In the genomic region with DNA sequence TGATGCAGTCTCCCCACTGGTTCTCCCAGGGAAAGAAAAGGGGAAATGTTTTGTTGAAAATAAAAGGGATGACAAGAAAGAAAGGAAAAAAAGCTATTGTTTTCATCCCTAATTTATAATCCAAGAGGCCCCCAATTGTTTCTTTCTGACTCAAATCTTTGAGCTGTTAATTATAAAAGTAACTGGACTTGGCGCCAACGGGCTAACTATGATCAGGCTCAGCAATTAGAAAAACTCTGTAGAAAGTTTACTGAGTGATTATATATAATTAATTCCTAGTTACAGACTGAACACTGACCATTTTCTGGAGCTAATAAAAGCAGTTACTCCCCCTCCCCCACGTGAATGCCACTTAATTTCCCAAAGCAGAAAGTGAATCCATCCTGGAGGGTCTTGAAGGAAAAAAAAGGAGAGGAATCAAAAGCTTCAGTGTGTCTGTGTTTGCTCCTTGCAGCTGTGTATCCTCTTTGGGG, we compare ENCODE assay signal across 9 cellular contexts. TPM values are rescaled to one million over a fixed set of nuclear protein-coding genes. Genes with fewer than 3 reads are reported as not detected.
DNase-seq lines count a peak whose midpoint lies in the region; ATAC-seq and TF ChIP-seq lines count a peak whose summit lies in the region.
"Had no signal": no experiment of that assay in that cellular context is flagged by ENCODE, and none has a peak within 500 bp of the region (broad histone marks: within the 10 kb centered on the region; RNA-seq: fewer than 3 reads in every experiment).

No MANE protein-coding gene starts in this region.

- TF ChIP-seq CTCF in CD14-positive monocyte (IDR thresholded peaks at IDR 0.05) (no peak), coronary artery (IDR thresholded peaks at IDR 0.05) (no peak)

- H3K27ac Mint-ChIP-seq in CD14-positive monocyte, result peak overlapping the region in 6 of 7 donors; percentile 67 to 98 (median 96)
- H3K27ac Mint-ChIP-seq in natural killer cell treated with Interleukin-12 subunit alpha and Interleukin-12 subunit beta and Interleukin-15 and Interleukin-18, amount 100 ng/mL, for 72 hours, result peak overlapping the region in 1 of 2 donors; percentile 99
- H3K27ac Mint-ChIP-seq: IgD-negative memory B cell had no signal

- H3K36me3 Mint-ChIP-seq in CD14-positive monocyte, result no peaks in the 10 kb centered on the region
- peaks cover 14% of the 10 kb centered on the region for H3K36me3 Mint-ChIP-seq in natural killer cell treated with Interleukin-12 subunit alpha and Interleukin-12 subunit beta and Interleukin-15 and Interleukin-18, amount 100 ng/mL, for 72 hours

- peak overlapping the region; percentile 58 for H3K4me3 ChIP-seq in coronary artery

- H3K9me3 Mint-ChIP-seq in CD14-positive monocyte, result peaks cover 0 to 2% (median 0%) of the 10 kb centered on the region in 7 donors
- H3K9me3 Mint-ChIP-seq in natural killer cell treated with Interleukin-12 subunit alpha and Interleukin-12 subunit beta and Interleukin-15 and Interleukin-18, amount 100 ng/mL, for 72 hours, result no peaks in the 10 kb centered on the region
- H3K9me3 Mint-ChIP-seq: IgD-negative memory B cell had no signal

- no peak for ATAC-seq in natural killer cell treated with Interleukin-12 subunit alpha and Interleukin-12 subunit beta and Interleukin-15 and Interleukin-18, amount 100 ng/mL, for 72 hours
- no peak for ATAC-seq in GM21360 (IDR thresholded peaks at IDR 0.05; ENCODE audit: unreplicated experiment)
- no peak for ATAC-seq in sciatic nerve

- peaks cover 25% of the 10 kb centered on the region for H3K4me1 Mint-ChIP-seq in CD14-positive monocyte
- H3K4me1 Mint-ChIP-seq in natural killer cell treated with Interleukin-12 subunit alpha and Interleukin-12 subunit beta and Interleukin-15 and Interleukin-18, amount 100 ng/mL, for 72 hours (ENCODE audit: low read depth in 2 of 2), result peaks cover 44 to 57% of the 10 kb centered on the region in 2 donors

- no peak for DNase-seq in CD14-positive monocyte (ENCODE audit: low spot score)
- DNase-seq in NCI-H1417 (lab: John Stamatoyannopoulos, UW), result peak in 2 of 3 experiments; percentile 70 to 87
- DNase-seq in coronary artery (ENCODE audit: low spot score), result no peak
- no peak for DNase-seq in natural killer cell treated with Interleukin-12 subunit alpha and Interleukin-12 subunit beta and Interleukin-15 and Interleukin-18, amount 100 ng/mL, for 72 hours (ENCODE audit: low spot score)
- no peak for DNase-seq in pons (ENCODE audit: low spot score)
- DNase-seq in sciatic nerve (ENCODE audit: low spot score), result no peak
- DNase-seq in NK-92 (lab: John Stamatoyannopoulos, UW; ENCODE audit: unreplicated experiment), result no peak

- peak overlapping the region; percentile 95 to 97 for H3K27ac ChIP-seq in coronary artery

- intact Hi-C loops in CD14-positive monocyte (cut with micrococcal nuclease) (loop anchor here in 1 of 2 donors (5.0 to 10.0 kb wide), 2 partner anchors 422 to 1414 kb away; no protein-coding TSS in a partner anchor), sciatic nerve (cut with DNase I) (no loop called here)

- H3K4me3 Mint-ChIP-seq in CD14-positive monocyte, result peak overlapping the region in 1 of 2 donors; percentile 95
- H3K4me3 Mint-ChIP-seq in natural killer cell treated with Interleukin-12 subunit alpha and Interleukin-12 subunit beta and Interleukin-15 and Interleukin-18, amount 100 ng/mL, for 72 hours, result peak overlapping the region; percentile 97

- no peaks in the 10 kb centered on the region for H3K27me3 Mint-ChIP-seq in CD14-positive monocyte (ENCODE audit: low read depth in 3 of 3)
- H3K27me3 Mint-ChIP-seq in natural killer cell treated with Interleukin-12 subunit alpha and Interleukin-12 subunit beta and Interleukin-15 and Interleukin-18, amount 100 ng/mL, for 72 hours, result no peaks in the 10 kb centered on the region
- H3K27me3 Mint-ChIP-seq: IgD-negative memory B cell had no signal

RNA-seq across cellular contexts. Expression of a gene that starts 3.2 kb away (rescaled TPM):
- 1 to 10 TPM; 1.4 to 5.8 TPM for polyA plus RNA-seq in CD14-positive monocyte
- 10 to 100 TPM; 42.1 to 65.7 TPM for total RNA-seq in natural killer cell treated with Interleukin-12 subunit alpha and Interleukin-12 subunit beta and Interleukin-15 and Interleukin-18, amount 100 ng/mL, for 72 hours
- total RNA-seq in sciatic nerve, result 49.3 TPM

Comparison
In these comparisons a context has a peak if more than half of its experiments do, and no peak if none do; other contexts are left out.
1. DNase-seq: peak in NCI-H1417 (2 of 3); none in CD14-positive monocyte (single experiment), coronary artery (single experiment), natural killer cell treated with Interleukin-12 subunit alpha and Interleukin-12 subunit beta and Interleukin-15 and Interleukin-18, amount 100 ng/mL, for 72 hours (single experiment), pons (single experiment), sciatic nerve (single experiment) and NK-92 (single experiment).